In genomic region chr10:21495686-21496284, GRCh38 we compare ENCODE assay signal across 8 cellular contexts. TPM values are rescaled to one million over a fixed set of nuclear protein-coding genes. Genes with fewer than 3 reads are reported as not detected.
DNase-seq lines count a peak whose midpoint lies in the region; ATAC-seq and TF ChIP-seq lines count a peak whose summit lies in the region.

No MANE protein-coding gene starts in this region.

- no peak overlapping the region for H3K27ac Mint-ChIP-seq in activated CD4-positive, alpha-beta memory T cell treated with anti-CD3 and anti-CD28 coated beads for 36 hours

- peaks cover 12 to 25% of the 10 kb centered on the region in 2 donors for H3K4me1 ChIP-seq in duodenal mucosa (ENCODE audit: control insufficient read depth in 1 of 2, insufficient read depth in 2 of 2, low read length in 2 of 2)
- H3K4me1 ChIP-seq in lower lobe of right lung: peaks cover 41% of the 10 kb centered on the region

- no peaks in the 10 kb centered on the region for H3K36me3 Mint-ChIP-seq in activated CD4-positive, alpha-beta memory T cell treated with anti-CD3 and anti-CD28 coated beads for 36 hours

- no peaks in the 10 kb centered on the region for H3K9me3 ChIP-seq in duodenal mucosa (ENCODE audit: control insufficient read depth in 1 of 2, low read length in 2 of 2)
- H3K9me3 ChIP-seq in lower lobe of right lung: no peaks in the 10 kb centered on the region

- POLR2A ChIA-PET in activated CD4-positive, alpha-beta memory T cell treated with anti-CD3 and anti-CD28 coated beads for 36 hours (lab: Charles Lee): interaction anchor here (0.9 kb wide), 1 partner anchor 22 kb away, joined by 3 read pairs; no protein-coding TSS in a partner anchor

- intact Hi-C loops in activated CD4-positive, alpha-beta memory T cell treated with anti-CD3 and anti-CD28 coated beads for 36 hours (cut with micrococcal nuclease): loop anchor here (1.0 to 10.0 kb wide), 9 partner anchors 23 to 1569 kb away; partner anchors contain the start of gene MLLT10
- intact Hi-C loops in lower lobe of right lung (cut with DNase I): loop anchor here (10.0 kb wide), 1 partner anchor 109 kb away; no protein-coding TSS in a partner anchor

- TF ChIP-seq CTCF in lower lobe of right lung (IDR thresholded peaks at IDR 0.05): peak; percentile 99

- no peaks in the 10 kb centered on the region for H3K9me3 Mint-ChIP-seq in activated CD4-positive, alpha-beta memory T cell treated with anti-CD3 and anti-CD28 coated beads for 36 hours

- H3K4me1 Mint-ChIP-seq in activated CD4-positive, alpha-beta memory T cell treated with anti-CD3 and anti-CD28 coated beads for 36 hours (ENCODE audit: low read depth): peaks cover 12% of the 10 kb centered on the region

- DNase-seq in AG20443 (ENCODE audit: low spot score) (peak; percentile 96), NCI-H446 treated with DMSO at 0.1 percent for 48 hours (lab: John Stamatoyannopoulos, UW) (peak; percentile 47), lower lobe of right lung (peak; percentile 89)
- peak; percentile 90 for DNase-seq in activated CD4-positive, alpha-beta memory T cell treated with anti-CD3 and anti-CD28 coated beads for 36 hours
- DNase-seq in stimulated activated CD4-positive, alpha-beta T cell treated with anti-CD3 and anti-CD28 coated beads, TNF-alpha, amount 100 ng/mL, for 24 hours (ENCODE audit: low read depth in 3 of 3): peak; percentile 72 to 85 (median 79)

- H3K27me3 ChIP-seq in duodenal mucosa (ENCODE audit: control insufficient read depth in 1 of 2, insufficient read depth in 2 of 2, low read length in 2 of 2) (peaks cover 41 to 48% of the 10 kb centered on the region in 2 donors), lower lobe of right lung (ENCODE audit: low read depth) (peaks cover 33% of the 10 kb centered on the region)

- H3K4me3 Mint-ChIP-seq in activated CD4-positive, alpha-beta memory T cell treated with anti-CD3 and anti-CD28 coated beads for 36 hours: peak overlapping the region; percentile 71

- no peaks in the 10 kb centered on the region for H3K36me3 ChIP-seq in duodenal mucosa (ENCODE audit: control insufficient read depth in 1 of 2, insufficient read depth in 2 of 2, low read length in 2 of 2)
- no peaks in the 10 kb centered on the region for H3K36me3 ChIP-seq in lower lobe of right lung

- no peak overlapping the region for H3K27ac ChIP-seq in duodenal mucosa (ENCODE audit: low read depth, low read length)
- peak overlapping the region; percentile 53 for H3K27ac ChIP-seq in lower lobe of right lung

- H3K27me3 Mint-ChIP-seq in activated CD4-positive, alpha-beta memory T cell treated with anti-CD3 and anti-CD28 coated beads for 36 hours: peaks cover 48% of the 10 kb centered on the region

- H3K4me3 ChIP-seq in duodenal mucosa (ENCODE audit: low read depth in 1 of 2, low read length in 2 of 2) (peak overlapping the region; percentile 79 to 83), lower lobe of right lung (peak overlapping the region; percentile 79)

- peak; percentile 74 for ATAC-seq in GM18868 (IDR thresholded peaks at IDR 0.05; ENCODE audit: unreplicated experiment)
- peak; percentile 76 for ATAC-seq in HG03095 (IDR thresholded peaks at IDR 0.05; ENCODE audit: unreplicated experiment)
- peak; percentile 92 to 96 for ATAC-seq in lower lobe of right lung

- CTCF ChIA-PET in activated CD4-positive, alpha-beta memory T cell treated with anti-CD3 and anti-CD28 coated beads for 36 hours (lab: Charles Lee): interaction anchor here (0.6 to 3.7 kb wide), 19 partner anchors 10 to 1581 kb away, joined by 3 to 43 read pairs (median 5); partner anchors contain the start of genes DNAJC1 and SKIDA1

- H3K9ac ChIP-seq in duodenal mucosa (ENCODE audit: low read depth in 1 of 2, low read length in 2 of 2): peak overlapping the region; percentile 10 to 30

RNA-seq across cellular contexts. Expression of gene SKIDA1, which starts 29.7 kb away (rescaled TPM):
- total RNA-seq in activated CD4-positive, alpha-beta memory T cell treated with anti-CD3 and anti-CD28 coated beads for 36 hours: under 1 TPM; 0.07 to 0.21 TPM
- total RNA-seq in lower lobe of right lung: 0.95 TPM

RNA-seq across cellular contexts. Expression of gene MLLT10, which starts 38.2 kb away (rescaled TPM):
- total RNA-seq in activated CD4-positive, alpha-beta memory T cell treated with anti-CD3 and anti-CD28 coated beads for 36 hours: 10 to 100 TPM; 32.8 to 35.4 TPM
- total RNA-seq in lower lobe of right lung: 48.8 TPM
